In genomic region chr12:11669348-11669747, GRCh38 we compare ENCODE assay signal across 1 cellular context.
TF ChIP-seq lines count a peak whose summit lies in the region.

No MANE protein-coding gene starts in this region.

TF ChIP-seq in WTC11, 78 proteins besides CTCF, POLR2A, EP300 and RAD21 (continued from another document):
- TF ChIP-seq HMGXB4 (CRISPR knock-in tag; IDR thresholded peaks at IDR 0.05): no peak
- TF ChIP-seq ELF4 (CRISPR knock-in tag; IDR thresholded peaks at IDR 0.05; ENCODE audit: low read depth): no peak
- no peak for TF ChIP-seq ATF1 (CRISPR knock-in tag; IDR thresholded peaks at IDR 0.05)
